In the genomic region with DNA sequence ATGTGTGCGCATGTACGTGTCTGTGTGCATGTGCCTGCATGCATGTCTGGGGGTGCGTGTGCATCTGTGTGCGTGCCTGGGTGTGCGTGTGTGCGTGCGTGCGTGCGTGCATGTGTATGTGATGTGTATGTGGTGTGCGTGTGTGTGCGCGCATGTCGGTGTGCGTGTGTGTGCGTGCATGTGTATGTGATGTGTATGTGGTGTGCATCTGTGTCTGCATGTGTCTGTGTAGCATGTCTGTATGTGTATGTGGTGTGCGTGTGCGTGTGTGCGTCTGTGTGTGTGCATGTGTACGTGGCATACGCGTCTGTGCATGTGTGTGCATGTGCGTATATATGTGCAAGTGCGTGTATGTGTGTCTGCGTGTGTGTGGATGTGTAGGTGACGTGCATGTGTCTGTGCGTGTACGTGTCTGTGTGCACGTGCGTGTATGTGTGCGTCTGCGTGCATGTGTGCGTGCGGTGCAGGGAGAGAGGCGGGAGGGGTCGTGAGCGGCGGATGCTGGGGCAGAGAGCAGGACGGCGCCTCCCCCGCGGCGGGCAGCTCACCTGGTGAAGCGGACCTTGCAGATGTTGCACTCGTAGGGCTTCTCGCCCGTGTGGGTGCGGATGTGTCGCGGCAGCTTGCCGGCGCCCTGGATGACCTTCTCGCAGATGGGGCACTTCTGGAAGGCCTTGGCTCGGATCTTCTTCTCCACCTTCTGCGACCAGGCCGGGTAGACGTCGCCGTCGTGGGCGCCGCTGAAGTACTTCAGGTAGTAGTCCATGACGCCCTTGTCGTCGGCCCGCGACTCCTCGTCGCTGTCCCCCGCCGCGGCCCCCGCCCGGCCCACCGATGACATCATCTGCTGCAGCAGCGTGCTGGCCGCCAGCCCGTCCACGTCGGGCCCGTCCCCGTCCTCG, we compare ENCODE assay signal across 13 cellular contexts. TPM values are rescaled to one million over a fixed set of nuclear protein-coding genes. Genes with fewer than 3 reads are reported as not detected.
DNase-seq lines count a peak whose midpoint lies in the region; ATAC-seq, FAIRE-seq and TF ChIP-seq lines count a peak whose summit lies in the region.
"Had no signal": no experiment of that assay in that cellular context is flagged by ENCODE, and none has a peak within 500 bp of the region (broad histone marks: within the 10 kb centered on the region; RNA-seq: fewer than 3 reads in every experiment).

No MANE protein-coding gene starts in this region.

- no peak overlapping the region for H3K4me3 Mint-ChIP-seq in WTC11
- H3K4me3 Mint-ChIP-seq: activated naive CD8-positive, alpha-beta T cell treated with anti-CD3 and anti-CD28 coated beads, Interleukin-2, amount 10 ng/mL, durations not matched to agents 7 days and 5 days; endodermal cell had no signal

- 80 to 81% methylated on average over 78 to 82 of the region's 82 CpGs for WGBS in esophagus, 2 donors
- WGBS in small intestine, 3 donors, result 27 to 78% (median 54%) methylated on average over 77 to 82 of the region's 82 CpGs

- peaks cover 36% of the 10 kb centered on the region for H3K36me3 Mint-ChIP-seq in WTC11

- H3K27me3 Mint-ChIP-seq in WTC11 (ENCODE audit: low read depth), result no peaks in the 10 kb centered on the region
- H3K27me3 Mint-ChIP-seq: activated naive CD8-positive, alpha-beta T cell treated with anti-CD3 and anti-CD28 coated beads, Interleukin-2, amount 10 ng/mL, durations not matched to agents 7 days and 5 days had no signal

- no peaks in the 10 kb centered on the region for H3K9me3 Mint-ChIP-seq in WTC11
- H3K9me3 Mint-ChIP-seq: activated naive CD8-positive, alpha-beta T cell treated with anti-CD3 and anti-CD28 coated beads, Interleukin-2, amount 10 ng/mL, durations not matched to agents 7 days and 5 days; endodermal cell had no signal

- TF ChIP-seq CTCF in WTC11 (IDR thresholded peaks at IDR 0.05), result no peak

- CTCF ChIA-PET in WTC11 (lab: Charles Lee), result no interaction called here

- ATAC-seq in WTC11 (no peak), GM21360 (IDR thresholded peaks at IDR 0.05; ENCODE audit: unreplicated experiment) (no peak), GM21528 (IDR thresholded peaks at IDR 0.05; ENCODE audit: low FRiP score, unreplicated experiment) (no peak)

- DNase-seq in GM12892 (ENCODE audit: insufficient read length) (no peak), WTC11 (ENCODE audit: low spot score) (no peak), small intestine (peak; percentile 63), NCI-H2196 (lab: John Stamatoyannopoulos, UW; ENCODE audit: unreplicated experiment) (no peak), NCI-H1105 treated with DMSO at 0.1 percent for 48 hours (lab: John Stamatoyannopoulos, UW) (no peak)
- DNase-seq: activated CD4-positive, alpha-beta T cell treated with anti-CD3 and anti-CD28 coated beads, Interleukin-2, amount 50 U/mL, for 1 hour; activated naive CD8-positive, alpha-beta T cell treated with anti-CD3 and anti-CD28 coated beads, Interleukin-2, amount 10 ng/mL, durations not matched to agents 7 days and 5 days; endodermal cell; hippocampal formation; NCI-H1048 had no signal

- H3K27ac Mint-ChIP-seq in WTC11, result peak overlapping the region; percentile 34
- H3K27ac Mint-ChIP-seq: activated naive CD8-positive, alpha-beta T cell treated with anti-CD3 and anti-CD28 coated beads, Interleukin-2, amount 10 ng/mL, durations not matched to agents 7 days and 5 days; endodermal cell had no signal

- POLR2A ChIA-PET in WTC11 (lab: Charles Lee), result no interaction called here

- peak overlapping the region; percentile 77 to 93 for H3K27ac ChIP-seq in esophagus (ENCODE audit: low read depth in 2 of 2, low read length in 1 of 2)
- peak overlapping the region; percentile 93 to 97 for H3K27ac ChIP-seq in small intestine (ENCODE audit: low read depth in 1 of 2, low read length in 1 of 2)

- H3K36me3 ChIP-seq in esophagus (ENCODE audit: control insufficient read depth in 2 of 2, insufficient read depth in 2 of 2, low read length in 1 of 2) (peaks cover 9 to 54% of the 10 kb centered on the region in 2 donors), small intestine (ENCODE audit: control insufficient read depth in 2 of 2, insufficient read depth in 2 of 2, low read length in 2 of 2) (peaks cover 13 to 14% of the 10 kb centered on the region in 2 donors)

- H3K27me3 ChIP-seq in esophagus (ENCODE audit: control insufficient read depth in 1 of 2, insufficient read depth in 2 of 2, low read length in 2 of 2) (no peaks in the 10 kb centered on the region), small intestine (ENCODE audit: control insufficient read depth in 2 of 2, insufficient read depth in 2 of 2, low read length in 2 of 2) (no peaks in the 10 kb centered on the region)

- peak overlapping the region in 1 of 2 donors; percentile 12 for H3K4me3 ChIP-seq in esophagus (ENCODE audit: low read depth in 1 of 2, low read length in 2 of 2)
- peak overlapping the region in 1 of 2 donors; percentile 0 for H3K4me3 ChIP-seq in small intestine (ENCODE audit: low read depth in 1 of 2, low read length in 2 of 2)

- peak; percentile 56 for TF ChIP-seq POLR2A in GM12892 (IDR thresholded peaks at IDR 0.05; ENCODE audit: low read depth, low read length)

- H3K4me1 ChIP-seq in esophagus (ENCODE audit: control insufficient read depth in 2 of 2, insufficient read depth in 2 of 2, low read length in 1 of 2) (peaks cover 9 to 45% of the 10 kb centered on the region in 2 donors), small intestine (ENCODE audit: control insufficient read depth in 2 of 2, insufficient read depth in 1 of 2, low read depth in 1 of 2, low read length in 1 of 2) (peaks cover 2 to 3% of the 10 kb centered on the region in 2 donors)

- H3K9me3 ChIP-seq in esophagus (ENCODE audit: control insufficient read depth in 2 of 2, insufficient read depth in 1 of 2, low read depth in 1 of 2, low read length in 1 of 2), result no peaks in the 10 kb centered on the region
- H3K9me3 ChIP-seq in small intestine (ENCODE audit: control insufficient read depth, low read depth), result no peaks in the 10 kb centered on the region

- peaks cover 6% of the 10 kb centered on the region; the same call in 1 of the 2 replicates for H3K4me1 Mint-ChIP-seq in WTC11
- H3K4me1 Mint-ChIP-seq: endodermal cell had no signal

- FAIRE-seq in GM12892 (lab: Jason Lieb, UNC) (peak; percentile 82), small intestine (lab: Jason Lieb, UNC) (no peak)

TF ChIP-seq in WTC11, 78 proteins besides CTCF, POLR2A, EP300 and RAD21:
- 0 out of 2 replicates have a peak, but pooled peaks have one; percentile 40 for TF ChIP-seq FOXP1 (CRISPR knock-in tag; IDR thresholded peaks at IDR 0.05; ENCODE audit: borderline replicate concordance)
- TF ChIP-seq OVOL2 (CRISPR knock-in tag; IDR thresholded peaks at IDR 0.05; ENCODE audit: borderline replicate concordance), result no peak
- no peak for TF ChIP-seq NR1H2 (CRISPR knock-in tag; IDR thresholded peaks at IDR 0.05)
- TF ChIP-seq ZNF416 (CRISPR knock-in tag; IDR thresholded peaks at IDR 0.05), result no peak
- no peak for TF ChIP-seq ZBTB21 (CRISPR knock-in tag; IDR thresholded peaks at IDR 0.05; ENCODE audit: borderline replicate concordance)
- TF ChIP-seq, protein P1, sequence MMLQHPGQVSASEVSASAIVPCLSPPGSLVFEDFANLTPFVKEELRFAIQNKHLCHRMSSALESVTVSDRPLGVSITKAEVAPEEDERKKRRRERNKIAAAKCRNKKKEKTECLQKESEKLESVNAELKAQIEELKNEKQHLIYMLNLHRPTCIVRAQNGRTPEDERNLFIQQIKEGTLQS (CRISPR knock-in tag; conservative IDR thresholded peaks at IDR 0.05), result 0 out of 2 replicates have a peak, but pooled peaks have one; percentile 49
- TF ChIP-seq FOXK1 (CRISPR knock-in tag; IDR thresholded peaks at IDR 0.05), result 0 out of 2 replicates have a peak, but pooled peaks have one; percentile 37
- TF ChIP-seq HMGA2 (CRISPR knock-in tag; IDR thresholded peaks at IDR 0.05), result no peak
- TF ChIP-seq, protein P2, sequence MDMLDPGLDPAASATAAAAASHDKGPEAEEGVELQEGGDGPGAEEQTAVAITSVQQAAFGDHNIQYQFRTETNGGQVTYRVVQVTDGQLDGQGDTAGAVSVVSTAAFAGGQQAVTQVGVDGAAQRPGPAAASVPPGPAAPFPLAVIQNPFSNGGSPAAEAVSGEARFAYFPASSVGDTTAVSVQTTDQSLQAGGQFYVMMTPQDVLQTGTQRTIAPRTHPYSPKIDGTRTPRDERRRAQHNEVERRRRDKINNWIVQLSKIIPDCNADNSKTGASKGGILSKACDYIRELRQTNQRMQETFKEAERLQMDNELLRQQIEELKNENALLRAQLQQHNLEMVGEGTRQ (CRISPR knock-in tag; IDR thresholded peaks at IDR 0.05), result no peak

RNA-seq across cellular contexts. Expression of a gene that starts 13.0 kb away (rescaled TPM):
- polyA plus RNA-seq in GM12892 (2012; ENCODE audit: missing spikeins), result 3.1 TPM
- 22.8 to 27.9 TPM (median 24.6 TPM) in 3 replicates for total RNA-seq in WTC11 (2021)
- polyA plus RNA-seq in esophagus, result 10 to 100 TPM; 22.4 to 29.7 TPM
- polyA plus RNA-seq in small intestine, result 10 to 100 TPM; 14.3 to 27.0 (median 16.8) TPM

RNA-seq across cellular contexts. Expression of a gene that starts 46.1 kb away (rescaled TPM):
- 11.3 TPM for polyA plus RNA-seq in GM12892 (2012; ENCODE audit: missing spikeins)
- total RNA-seq in WTC11 (2021), result 45.5 to 46.0 TPM (median 45.9 TPM) in 3 replicates
- polyA plus RNA-seq in esophagus, result 10 to 100 TPM in 1 of 2 donors, 1 to 10 TPM in 1; 9.6 to 10.9 TPM
- 10 to 100 TPM; 10.8 to 14.8 (median 11.4) TPM for polyA plus RNA-seq in small intestine
